ENCODE assay signal across 8 cellular contexts in genomic region chr1:28775121-28775942, GRCh38. TPM values are rescaled to one million over a fixed set of nuclear protein-coding genes. Genes with fewer than 3 reads are reported as not detected.
A peak's percentile ranks its signal among the peaks of the same experiment; 100 is the strongest.
DNase-seq lines count a peak whose midpoint lies in the region; ATAC-seq lines count a peak whose summit lies in the region.

No MANE protein-coding gene starts in this region.

- intact Hi-C loops in left colon (cut with DNase I, micrococcal nuclease) = no loop called here

- DNase-seq in AML-193 (lab: John Stamatoyannopoulos, UW) (peak; percentile 59 to 75), HPDE6-E6E7 (ENCODE audit: extremely low spot score) (peak; percentile 79), left colon (peak; percentile 85), NCI-H1930 (lab: John Stamatoyannopoulos, UW) (no peak)
- peak; percentile 16 to 49 for DNase-seq in activated CD4-positive, alpha-beta T cell treated with anti-CD3 and anti-CD28 coated beads for 24 hours (ENCODE audit: low read depth in 2 of 2)
- DNase-seq in central memory CD4-positive, alpha-beta T cell = peak; percentile 71
- peak; percentile 30 for DNase-seq in stimulated activated CD4-positive, alpha-beta T cell treated with anti-CD3 and anti-CD28 coated beads, Interleukin-2, amount 100 ng/mL, for 4 hours (ENCODE audit: low read depth)

- ATAC-seq in left colon (peak; percentile 96), HG02852 (IDR thresholded peaks at IDR 0.05; ENCODE audit: unreplicated experiment) (no peak)

RNA-seq across cellular contexts. Expression of gene OPRD1, which starts 36.6 kb away (rescaled TPM):
- total RNA-seq in left colon = under 1 TPM; 0.08 to 0.09 TPM

RNA-seq across cellular contexts. Expression of gene YTHDF2, which starts 38.6 kb away (rescaled TPM):
- total RNA-seq in left colon = 10 to 100 TPM; 59.4 to 64.9 TPM

Comparison
In these comparisons a context has a peak if more than half of its experiments do, and no peak if none do; other contexts are left out.
1. DNase-seq: peak in AML-193 (2 of 2), HPDE6-E6E7 (single experiment), activated CD4-positive, alpha-beta T cell treated with anti-CD3 and anti-CD28 coated beads for 24 hours (2 of 2), central memory CD4-positive, alpha-beta T cell (single experiment), left colon (2 of 2) and stimulated activated CD4-positive, alpha-beta T cell treated with anti-CD3 and anti-CD28 coated beads, Interleukin-2, amount 100 ng/mL, for 4 hours (single experiment); none in NCI-H1930 (0 of 2).